1 cellular context compared by ENCODE assay signal in genomic region chr19:3413796-3414327, GRCh38.
TF ChIP-seq lines count a peak whose summit lies in the region.

No MANE protein-coding gene starts in this region.

TF ChIP-seq in HepG2, 621 proteins besides CTCF, POLR2A, EP300 and RAD21 (continued from another document and continues in another):
- TF ChIP-seq TBX2 (CRISPR knock-in tag; IDR thresholded peaks at IDR 0.05; ENCODE audit: borderline replicate concordance): peak; percentile 93
- TF ChIP-seq ZMAT3 (CRISPR knock-in tag; conservative IDR thresholded peaks at IDR 0.05): 0 out of 2 replicates have a peak, but pooled peaks have one; percentile 51
- no peak for TF ChIP-seq PAF1 (CRISPR knock-in tag; IDR thresholded peaks at IDR 0.05)
- no peak for TF ChIP-seq DNMT3B (CRISPR knock-in tag; conservative IDR thresholded peaks at IDR 0.05)
- TF ChIP-seq PREB (CRISPR knock-in tag; IDR thresholded peaks at IDR 0.05): no peak
- TF ChIP-seq MEIS1 (CRISPR knock-in tag; IDR thresholded peaks at IDR 0.05; ENCODE audit: borderline replicate concordance): no peak
- TF ChIP-seq BCL6 (CRISPR knock-in tag; IDR thresholded peaks at IDR 0.05): peak; percentile 94
- TF ChIP-seq HOXA9 (CRISPR knock-in tag; IDR thresholded peaks at IDR 0.05; ENCODE audit: borderline replicate concordance): no peak
- TF ChIP-seq ZNF468 (CRISPR knock-in tag; IDR thresholded peaks at IDR 0.05): no peak
- TF ChIP-seq HMG20B (CRISPR knock-in tag; conservative IDR thresholded peaks at IDR 0.05): peak; percentile 26; the same call in 1 of the 2 replicates
- TF ChIP-seq KLF16 (CRISPR knock-in tag; IDR thresholded peaks at IDR 0.05): no peak
- no peak for TF ChIP-seq PBX3 (CRISPR knock-in tag; IDR thresholded peaks at IDR 0.05; ENCODE audit: borderline replicate concordance)
- TF ChIP-seq ZNF674 (CRISPR knock-in tag; IDR thresholded peaks at IDR 0.05; ENCODE audit: low read depth): no peak
- no peak for TF ChIP-seq ZNF782 (CRISPR knock-in tag; IDR thresholded peaks at IDR 0.05; ENCODE audit: borderline replicate concordance)
- TF ChIP-seq BRCA1 (CRISPR knock-in tag; IDR thresholded peaks at IDR 0.05): no peak
- TF ChIP-seq PAX8 (CRISPR knock-in tag; IDR thresholded peaks at IDR 0.05; ENCODE audit: borderline replicate concordance): no peak
- TF ChIP-seq ZFYVE20 (CRISPR knock-in tag; IDR thresholded peaks at IDR 0.05; ENCODE audit: borderline replicate concordance, low read depth): no peak
- 0 out of 2 replicates have a peak, but pooled peaks have one; percentile 42 for TF ChIP-seq ZNF12 (CRISPR knock-in tag; IDR thresholded peaks at IDR 0.05)
- no peak for TF ChIP-seq SUZ12 (IDR thresholded peaks at IDR 0.05; ENCODE audit: low read depth, low read length)
- TF ChIP-seq TFAP4 (IDR thresholded peaks at IDR 0.05; ENCODE audit: borderline replicate concordance, low read depth): 0 out of 2 replicates have a peak, but pooled peaks have one; percentile 45
- 0 out of 2 replicates have a peak, but pooled peaks have one; percentile 64 for TF ChIP-seq NR2F2 (IDR thresholded peaks at IDR 0.05; ENCODE audit: borderline replicate concordance, low read depth)
- TF ChIP-seq CEBPB (IDR thresholded peaks at IDR 0.05; ENCODE audit: borderline replicate concordance, low read depth, low read length): peak; percentile 93
- no peak for TF ChIP-seq ZNF616 (CRISPR knock-in tag; IDR thresholded peaks at IDR 0.05; ENCODE audit: low read depth)
- no peak for TF ChIP-seq NFE2 (CRISPR knock-in tag; IDR thresholded peaks at IDR 0.05)
- no peak for TF ChIP-seq ZNF878 (CRISPR knock-in tag; IDR thresholded peaks at IDR 0.05)
- TF ChIP-seq HNRNPLL (IDR thresholded peaks at IDR 0.05; ENCODE audit: low read depth, low read length, poor library complexity, severe bottlenecking): no peak
- TF ChIP-seq ZNF20 (CRISPR knock-in tag; IDR thresholded peaks at IDR 0.05): 0 out of 2 replicates have a peak, but pooled peaks have one; percentile 81
- TF ChIP-seq NCOR1 (IDR thresholded peaks at IDR 0.05; ENCODE audit: borderline replicate concordance, low read length): peak; percentile 86; the same call in 1 of the 2 replicates
- TF ChIP-seq NFIC (IDR thresholded peaks at IDR 0.05; ENCODE audit: low read length): 0 out of 2 replicates have a peak, but pooled peaks have one; percentile 37
- peak; percentile 60; the same call in 1 of the 2 replicates for TF ChIP-seq ZNF607 (CRISPR knock-in tag; IDR thresholded peaks at IDR 0.05; ENCODE audit: borderline replicate concordance)
- 0 out of 2 replicates have a peak, but pooled peaks have one; percentile 35 for TF ChIP-seq ZFX (CRISPR knock-in tag; IDR thresholded peaks at IDR 0.05; ENCODE audit: low read depth)
- no peak for TF ChIP-seq ZNF276 (CRISPR knock-in tag; IDR thresholded peaks at IDR 0.05; ENCODE audit: low read depth)
- TF ChIP-seq TSC22D2 (CRISPR knock-in tag; IDR thresholded peaks at IDR 0.05; ENCODE audit: borderline replicate concordance): no peak
- TF ChIP-seq ZNF136 (CRISPR knock-in tag; IDR thresholded peaks at IDR 0.05; ENCODE audit: low read depth): no peak
- no peak for TF ChIP-seq ZNF207 (IDR thresholded peaks at IDR 0.05; ENCODE audit: borderline replicate concordance)
- peak; percentile 88 for TF ChIP-seq MLX (CRISPR knock-in tag; IDR thresholded peaks at IDR 0.05)
- no peak for TF ChIP-seq ZBTB26 (CRISPR knock-in tag; IDR thresholded peaks at IDR 0.05; ENCODE audit: borderline replicate concordance)
- no peak for TF ChIP-seq RFXANK (CRISPR knock-in tag; IDR thresholded peaks at IDR 0.05)
- no peak; the same call in 1 of the 2 replicates for TF ChIP-seq SOX13 (IDR thresholded peaks at IDR 0.05)
- peak in 1 of 2 experiments; percentile 79; a peak in 2 of 4 replicates for TF ChIP-seq SOX13 (CRISPR knock-in tag; conservative IDR thresholded peaks at IDR 0.05 in 1 of 2, IDR thresholded peaks at IDR 0.05 in 1 of 2)
- TF ChIP-seq SIN3B (IDR thresholded peaks at IDR 0.05; ENCODE audit: low read length): no peak
- TF ChIP-seq CEBPG (CRISPR knock-in tag; IDR thresholded peaks at IDR 0.05): peak; percentile 89
- peak; percentile 8; the same call in 1 of the 2 replicates for TF ChIP-seq ZNF362 (CRISPR knock-in tag; IDR thresholded peaks at IDR 0.05; ENCODE audit: borderline replicate concordance)
- peak; percentile 43; the same call in 1 of the 2 replicates for TF ChIP-seq FOXC1 (CRISPR knock-in tag; IDR thresholded peaks at IDR 0.05; ENCODE audit: borderline replicate concordance)
- no peak for TF ChIP-seq SYNCRIP (IDR thresholded peaks at IDR 0.05; ENCODE audit: insufficient read depth, low read depth, low read length)
- TF ChIP-seq KAT8 (CRISPR knock-in tag; IDR thresholded peaks at IDR 0.05): 0 out of 2 replicates have a peak, but pooled peaks have one; percentile 44
- TF ChIP-seq XBP1 (CRISPR knock-in tag; IDR thresholded peaks at IDR 0.05): no peak
- TF ChIP-seq KDM4B (CRISPR knock-in tag; IDR thresholded peaks at IDR 0.05): no peak
- no peak for TF ChIP-seq ZBED4 (CRISPR knock-in tag; IDR thresholded peaks at IDR 0.05; ENCODE audit: borderline replicate concordance)
- TF ChIP-seq ZNF784 (CRISPR knock-in tag; IDR thresholded peaks at IDR 0.05; ENCODE audit: borderline replicate concordance): no peak
- no peak for TF ChIP-seq SATB2 (CRISPR knock-in tag; IDR thresholded peaks at IDR 0.05)
- TF ChIP-seq KMT2A (CRISPR knock-in tag; IDR thresholded peaks at IDR 0.05): peak; percentile 26; the same call in 1 of the 2 replicates
- no peak for TF ChIP-seq ZNF670 (CRISPR knock-in tag; IDR thresholded peaks at IDR 0.05; ENCODE audit: borderline replicate concordance)
- TF ChIP-seq FOXK2 (IDR thresholded peaks at IDR 0.05): peak; percentile 82
- TF ChIP-seq RFXAP (CRISPR knock-in tag; IDR thresholded peaks at IDR 0.05; ENCODE audit: borderline replicate concordance): peak; percentile 69; the same call in 1 of the 2 replicates
- TF ChIP-seq JARID2 (CRISPR knock-in tag; IDR thresholded peaks at IDR 0.05; ENCODE audit: insufficient replicate concordance): no peak
- TF ChIP-seq ZFY (CRISPR knock-in tag; IDR thresholded peaks at IDR 0.05): peak; percentile 31; the same call in 1 of the 2 replicates
- no peak for TF ChIP-seq ELK4 (CRISPR knock-in tag; IDR thresholded peaks at IDR 0.05; ENCODE audit: borderline replicate concordance)
- peak; percentile 98 to 100 for TF ChIP-seq MAFK (conservative IDR thresholded peaks at IDR 0.05 in 1 of 2, IDR thresholded peaks at IDR 0.05 in 1 of 2; ENCODE audit: low read length in 2 of 2)
- no peak for TF ChIP-seq HMGA1 (CRISPR knock-in tag; conservative IDR thresholded peaks at IDR 0.05)
- TF ChIP-seq ZFAT (CRISPR knock-in tag; conservative IDR thresholded peaks at IDR 0.05): no peak
